2 cellular contexts compared by ENCODE assay signal in genomic region chr6:146915671-146916127, GRCh38.
TF ChIP-seq lines count a peak whose summit lies in the region.

No MANE protein-coding gene starts in this region.

TF ChIP-seq in PFSK-1, 5 proteins besides CTCF, POLR2A, EP300 and RAD21 (continued from another document):
- TF ChIP-seq, protein P1, sequence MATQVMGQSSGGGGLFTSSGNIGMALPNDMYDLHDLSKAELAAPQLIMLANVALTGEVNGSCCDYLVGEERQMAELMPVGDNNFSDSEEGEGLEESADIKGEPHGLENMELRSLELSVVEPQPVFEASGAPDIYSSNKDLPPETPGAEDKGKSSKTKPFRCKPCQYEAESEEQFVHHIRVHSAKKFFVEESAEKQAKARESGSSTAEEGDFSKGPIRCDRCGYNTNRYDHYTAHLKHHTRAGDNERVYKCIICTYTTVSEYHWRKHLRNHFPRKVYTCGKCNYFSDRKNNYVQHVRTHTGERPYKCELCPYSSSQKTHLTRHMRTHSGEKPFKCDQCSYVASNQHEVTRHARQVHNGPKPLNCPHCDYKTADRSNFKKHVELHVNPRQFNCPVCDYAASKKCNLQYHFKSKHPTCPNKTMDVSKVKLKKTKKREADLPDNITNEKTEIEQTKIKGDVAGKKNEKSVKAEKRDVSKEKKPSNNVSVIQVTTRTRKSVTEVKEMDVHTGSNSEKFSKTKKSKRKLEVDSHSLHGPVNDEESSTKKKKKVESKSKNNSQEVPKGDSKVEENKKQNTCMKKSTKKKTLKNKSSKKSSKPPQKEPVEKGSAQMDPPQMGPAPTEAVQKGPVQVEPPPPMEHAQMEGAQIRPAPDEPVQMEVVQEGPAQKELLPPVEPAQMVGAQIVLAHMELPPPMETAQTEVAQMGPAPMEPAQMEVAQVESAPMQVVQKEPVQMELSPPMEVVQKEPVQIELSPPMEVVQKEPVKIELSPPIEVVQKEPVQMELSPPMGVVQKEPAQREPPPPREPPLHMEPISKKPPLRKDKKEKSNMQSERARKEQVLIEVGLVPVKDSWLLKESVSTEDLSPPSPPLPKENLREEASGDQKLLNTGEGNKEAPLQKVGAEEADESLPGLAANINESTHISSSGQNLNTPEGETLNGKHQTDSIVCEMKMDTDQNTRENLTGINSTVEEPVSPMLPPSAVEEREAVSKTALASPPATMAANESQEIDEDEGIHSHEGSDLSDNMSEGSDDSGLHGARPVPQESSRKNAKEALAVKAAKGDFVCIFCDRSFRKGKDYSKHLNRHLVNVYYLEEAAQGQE (IDR thresholded peaks at IDR 0.05; ENCODE audit: insufficient read depth in 1 of 2, low read depth in 2 of 2, low read length in 2 of 2): no peak

TF ChIP-seq in H1, 55 proteins besides CTCF, POLR2A, EP300 and RAD21 (continued from another document):
- TF ChIP-seq PHF8 (conservative IDR thresholded peaks at IDR 0.05; ENCODE audit: low read depth, low read length) (no peak), MAFK (IDR thresholded peaks at IDR 0.05; ENCODE audit: low read depth, low read length) (no peak)
TF ChIP-seq in H1: peak in this region for 0.
